ENCODE assay signal across 35 cellular contexts in the genomic region with DNA sequence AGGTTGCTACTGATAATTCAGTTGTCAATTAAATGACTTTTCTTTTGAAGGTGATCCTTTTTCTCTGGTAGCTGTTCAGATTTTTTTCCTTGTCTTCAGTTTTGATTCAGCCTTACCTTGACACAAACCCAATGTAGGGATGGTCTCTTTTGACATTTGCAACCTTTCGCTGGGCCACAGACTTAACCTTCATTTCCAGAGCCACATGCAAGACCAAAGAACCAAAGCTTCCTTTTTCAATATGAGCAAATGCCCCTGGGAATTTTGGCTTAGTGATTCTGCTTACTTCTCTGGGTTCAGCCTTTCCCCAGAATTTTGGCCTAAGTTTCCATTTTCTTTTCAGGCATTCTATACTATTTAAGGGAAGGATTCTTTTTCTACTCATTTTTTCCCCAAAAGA. TPM values are rescaled to one million over a fixed set of nuclear protein-coding genes. Genes with fewer than 3 reads are reported as not detected.
"Had no signal": no experiment of that assay in that cellular context is flagged by ENCODE, and none has a peak within 500 bp of the region (broad histone marks: within the 10 kb centered on the region; RNA-seq: fewer than 3 reads in every experiment).

No MANE protein-coding gene starts in this region.

- ATAC-seq: activated CD4-positive, CD25-positive, alpha-beta regulatory T cell treated with anti-CD3 and anti-CD28 coated beads, Interleukin-2, amount 50 U/mL, for 24 hours; activated CD8-positive, alpha-beta T cell treated with anti-CD3 and anti-CD28 coated beads for 36 hours; activated T-cell treated with anti-CD3 and anti-CD28 coated beads, Interleukin-2, amount 50 U/mL, for 4 hours; activated T-helper 17 cell treated with anti-CD3 and anti-CD28 coated beads, Interleukin-2, amount 50 U/mL, for 72 hours; effector memory CD8-positive, alpha-beta T cell; foreskin keratinocyte; gastrocnemius medialis; heart left ventricle had no signal

- H3K27ac ChIP-seq: brain microvascular endothelial cell, esophagus muscularis mucosa, foreskin keratinocyte, gastrocnemius medialis, heart left ventricle, WERI-Rb-1 had no signal

- H3K9me3 ChIP-seq: esophagus muscularis mucosa, gastrocnemius medialis had no signal

- H3K27me3 ChIP-seq: brain microvascular endothelial cell, foreskin keratinocyte had no signal

- H3K27ac Mint-ChIP-seq: activated B cell treated with CpG ODN at 0.5 μM for 24 hours; activated CD8-positive, alpha-beta T cell treated with anti-CD3 and anti-CD28 coated beads for 36 hours; activated naive CD8-positive, alpha-beta T cell; activated T-helper 17 cell treated with anti-CD3 and anti-CD28 coated beads, Interleukin-2, amount 50 U/mL, for 72 hours; effector memory CD8-positive, alpha-beta T cell; T-helper 1 cell treated with Interleukin-12 subunit alpha and Interleukin-12 subunit beta and Interleukin-4 antibody, amounts not matched to agents 30 μg/mL and 1 μg/mL, for 36 hours had no signal

- H3K36me3 ChIP-seq: brain microvascular endothelial cell, esophagus muscularis mucosa, gastrocnemius medialis, heart left ventricle, WERI-Rb-1 had no signal

- H3K4me3 Mint-ChIP-seq: activated B cell treated with CpG ODN at 0.5 μM for 24 hours; activated CD8-positive, alpha-beta T cell treated with anti-CD3 and anti-CD28 coated beads for 36 hours; activated naive CD8-positive, alpha-beta T cell; activated T-cell treated with anti-CD3 and anti-CD28 coated beads, Interleukin-2, amount 50 U/mL, for 4 hours; activated T-helper 17 cell treated with anti-CD3 and anti-CD28 coated beads, Interleukin-2, amount 50 U/mL, for 72 hours; effector memory CD8-positive, alpha-beta T cell; T-helper 1 cell treated with Interleukin-12 subunit alpha and Interleukin-12 subunit beta and Interleukin-4 antibody, amounts not matched to agents 30 μg/mL and 1 μg/mL, for 36 hours had no signal

- H3K4me1 ChIP-seq: esophagus muscularis mucosa, foreskin keratinocyte, gastrocnemius medialis, heart left ventricle had no signal

- H3K4me3 ChIP-seq: esophagus muscularis mucosa, gastrocnemius medialis, heart left ventricle had no signal

- H3K27me3 Mint-ChIP-seq: activated B cell treated with CpG ODN at 0.5 μM for 24 hours had no signal

- DNase-seq: activated B cell treated with CpG ODN at 0.5 μM for 24 hours; activated CD4-positive, alpha-beta T cell treated with anti-CD3 and anti-CD28 coated beads for 48 hours; activated CD4-positive, alpha-beta T cell treated with anti-CD3 and anti-CD28 coated beads, Interleukin-2, amount 50 U/mL, for 1 hour; activated CD4-positive, alpha-beta T cell treated with anti-CD3 and anti-CD28 coated beads, Interleukin-2, amount 50 U/mL, for 48 hours; activated CD8-positive, alpha-beta memory T cell treated with anti-CD3 and anti-CD28 coated beads for 24 hours; activated CD8-positive, alpha-beta T cell treated with anti-CD3 and anti-CD28 coated beads for 36 hours; activated effector memory CD4-positive, alpha-beta T cell treated with Interleukin-2 at 50 U/mL for 16 hours; activated gamma-delta T cell treated with Interleukin-2 at 50 U/mL for 16 hours; activated naive CD4-positive, alpha-beta T cell treated with anti-CD3 and anti-CD28 coated beads, Interleukin-2, amount 50 U/mL, for 16 hours; activated naive CD4-positive, alpha-beta T cell treated with Interleukin-2 at 50 U/mL for 16 hours; activated T-cell treated with anti-CD3 and anti-CD28 coated beads, Interleukin-2, amount 50 U/mL, for 4 hours; amniotic stem cell; anterior cingulate cortex; brain microvascular endothelial cell; caudate nucleus; cortex of kidney; dermis blood vessel endothelial cell; effector CD4-positive, alpha-beta T cell; effector memory CD8-positive, alpha-beta T cell; erythroblast; foreskin keratinocyte; gastrocnemius medialis; glutamatergic neuron; heart left ventricle; T1000; WERI-Rb-1 had no signal

RNA-seq across cellular contexts. Expression of gene SIGLEC5, which starts 19.6 kb away (rescaled TPM):
- total RNA-seq: activated CD8-positive, alpha-beta T cell treated with anti-CD3 and anti-CD28 coated beads for 36 hours; activated T-helper 17 cell treated with anti-CD3 and anti-CD28 coated beads, Interleukin-2, amount 50 U/mL, for 72 hours; astrocyte; bronchial epithelial cell; chondrocyte; dermis blood vessel endothelial cell; foreskin keratinocyte; T-helper 2 cell treated with Interferon-gamma antibody and Interleukin-4, amounts not matched to agents 100 ng/mL and 5 ng/mL, for 36 hours had no signal
- polyA plus RNA-seq: foreskin keratinocyte had no signal

RNA-seq across cellular contexts. Expression of gene SIGLEC14, which starts 36.0 kb away (rescaled TPM):
- total RNA-seq: activated CD8-positive, alpha-beta T cell treated with anti-CD3 and anti-CD28 coated beads for 36 hours; activated T-cell treated with anti-CD3 and anti-CD28 coated beads, Interleukin-2, amount 50 U/mL, for 4 hours; activated T-helper 17 cell treated with anti-CD3 and anti-CD28 coated beads, Interleukin-2, amount 50 U/mL, for 72 hours; astrocyte; bronchial epithelial cell; chondrocyte; dermis blood vessel endothelial cell; foreskin keratinocyte; T-helper 2 cell treated with Interferon-gamma antibody and Interleukin-4, amounts not matched to agents 100 ng/mL and 5 ng/mL, for 36 hours had no signal
- polyA plus RNA-seq: foreskin keratinocyte had no signal
